In genomic region chr18:48724939-48725338, GRCh38 we compare ENCODE assay signal across 16 cellular contexts.
"Had no signal": no experiment of that assay in that cellular context is flagged by ENCODE, and none has a peak within 500 bp of the region (broad histone marks: within the 10 kb centered on the region; RNA-seq: fewer than 3 reads in every experiment).

No MANE protein-coding gene starts in this region.

- H3K27me3 Mint-ChIP-seq: activated B cell treated with CpG ODN at 0.5 μM for 24 hours; activated CD4-positive, alpha-beta T cell treated with anti-CD3 and anti-CD28 coated beads, Interleukin-2, amount 10 ng/mL, durations not matched to agents 7 days and 5 days; naive thymus-derived CD8-positive, alpha-beta T cell; T-helper 17 cell had no signal

- H3K4me3 Mint-ChIP-seq: activated B cell treated with CpG ODN at 0.5 μM for 24 hours; activated CD4-positive, alpha-beta T cell treated with anti-CD3 and anti-CD28 coated beads, Interleukin-2, amount 10 ng/mL, durations not matched to agents 7 days and 5 days; activated naive CD8-positive, alpha-beta T cell treated with anti-CD3 and anti-CD28 coated beads, Interleukin-2, amount 10 ng/mL, durations not matched to agents 7 days and 5 days; activated T-helper 1 cell treated with anti-CD3 and anti-CD28 coated beads, Interleukin-12 subunit alpha, Interleukin-12 subunit beta, Interleukin-2, Interleukin-4 antibody, amounts not matched to agents 30 ng/mL and 10 ng/mL and 1 ng/mL, durations not matched to agents 14 hours and 24 hours and 36 hours; naive thymus-derived CD8-positive, alpha-beta T cell; T-helper 17 cell had no signal

- DNase-seq: activated B cell treated with CpG ODN at 0.5 μM for 24 hours; activated CD4-positive, alpha-beta T cell treated with anti-CD3 and anti-CD28 coated beads, Interleukin-2, amount 10 ng/mL, durations not matched to agents 7 days and 5 days; activated CD8-positive, alpha-beta memory T cell treated with anti-CD3 and anti-CD28 coated beads for 24 hours; activated naive CD4-positive, alpha-beta T cell; activated naive CD8-positive, alpha-beta T cell treated with anti-CD3 and anti-CD28 coated beads, Interleukin-2, amount 10 ng/mL, durations not matched to agents 7 days and 5 days; islet precursor cell; mammary epithelial cell; naive thymus-derived CD8-positive, alpha-beta T cell; posterior cingulate gyrus; stimulated activated CD4-positive, alpha-beta T cell treated with anti-CD3 and anti-CD28 coated beads, Interleukin-15, amount 100 ng/mL, for 24 hours; stimulated activated CD4-positive, alpha-beta T cell treated with anti-CD3 and anti-CD28 coated beads, Interleukin-4, amount 100 ng/mL, for 24 hours; stimulated activated naive CD4-positive, alpha-beta T cell; T-helper 17 cell had no signal

- ATAC-seq: left lobe of liver; naive thymus-derived CD8-positive, alpha-beta T cell; T-helper 17 cell had no signal

- H3K36me3 Mint-ChIP-seq: activated naive CD8-positive, alpha-beta T cell treated with anti-CD3 and anti-CD28 coated beads, Interleukin-2, amount 10 ng/mL, durations not matched to agents 7 days and 5 days; naive thymus-derived CD8-positive, alpha-beta T cell had no signal

- H3K4me1 Mint-ChIP-seq: activated B cell treated with CpG ODN at 0.5 μM for 24 hours; naive thymus-derived CD8-positive, alpha-beta T cell; T-helper 17 cell had no signal

- FAIRE-seq: colon had no signal

- H3K9me3 Mint-ChIP-seq: activated B cell treated with CpG ODN at 0.5 μM for 24 hours; activated CD4-positive, alpha-beta T cell treated with anti-CD3 and anti-CD28 coated beads, Interleukin-2, amount 10 ng/mL, durations not matched to agents 7 days and 5 days; activated T-helper 1 cell treated with anti-CD3 and anti-CD28 coated beads, Interleukin-12 subunit alpha, Interleukin-12 subunit beta, Interleukin-2, Interleukin-4 antibody, amounts not matched to agents 30 ng/mL and 10 ng/mL and 1 ng/mL, durations not matched to agents 14 hours and 24 hours and 36 hours; naive thymus-derived CD8-positive, alpha-beta T cell had no signal

- H3K27ac Mint-ChIP-seq: activated B cell treated with CpG ODN at 0.5 μM for 24 hours; activated CD4-positive, alpha-beta T cell treated with anti-CD3 and anti-CD28 coated beads, Interleukin-2, amount 10 ng/mL, durations not matched to agents 7 days and 5 days; activated naive CD8-positive, alpha-beta T cell treated with anti-CD3 and anti-CD28 coated beads, Interleukin-2, amount 10 ng/mL, durations not matched to agents 7 days and 5 days; activated T-helper 1 cell treated with anti-CD3 and anti-CD28 coated beads, Interleukin-12 subunit alpha, Interleukin-12 subunit beta, Interleukin-2, Interleukin-4 antibody, amounts not matched to agents 30 ng/mL and 10 ng/mL and 1 ng/mL, durations not matched to agents 14 hours and 24 hours and 36 hours; T-helper 17 cell had no signal
